8 cellular contexts compared by ENCODE assay signal in the genomic region with DNA sequence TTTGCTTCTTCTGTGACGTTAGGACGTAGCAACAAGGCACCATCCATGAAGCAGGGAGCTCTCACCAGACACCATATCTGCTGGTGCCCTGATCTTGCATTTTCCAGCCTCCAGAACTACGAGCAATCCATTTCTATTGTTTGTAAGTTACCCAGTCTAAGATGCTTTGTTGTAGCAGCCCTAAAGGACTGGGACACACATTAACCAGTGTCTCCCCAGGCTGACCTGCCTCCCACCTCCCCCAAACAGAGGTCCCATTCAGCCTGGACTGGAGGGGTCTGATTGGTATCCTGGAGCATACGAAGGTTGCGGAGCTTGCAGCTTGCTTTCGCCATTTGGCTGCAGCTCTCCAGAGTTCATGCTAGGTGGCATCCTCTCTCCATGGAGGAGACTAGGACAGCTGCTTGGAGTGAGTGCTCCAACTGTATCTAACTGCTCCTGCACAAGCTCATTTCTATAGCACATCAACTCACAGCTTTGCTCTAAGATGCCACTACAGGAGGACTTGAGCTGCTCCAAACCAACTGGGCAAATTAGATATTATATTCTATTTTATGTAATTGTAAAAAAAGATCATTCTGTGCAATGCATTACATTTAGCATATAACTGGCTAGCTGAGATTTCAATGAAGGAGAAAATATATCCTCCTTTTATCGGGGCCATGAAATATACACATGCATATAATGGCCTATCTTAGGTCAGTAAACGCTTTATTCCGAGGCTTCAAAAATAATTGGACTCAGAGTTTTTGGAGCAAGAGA. TPM values are rescaled to one million over a fixed set of nuclear protein-coding genes. Genes with fewer than 3 reads are reported as not detected.
DNase-seq lines count a peak whose midpoint lies in the region; ATAC-seq lines count a peak whose summit lies in the region.

No MANE protein-coding gene starts in this region.

- H3K4me3 Mint-ChIP-seq in activated T-helper 17 cell treated with anti-CD3 and anti-CD28 coated beads, Interleukin-2, amount 50 U/mL, for 72 hours, result no peak overlapping the region

- H3K9me3 Mint-ChIP-seq in activated T-helper 17 cell treated with anti-CD3 and anti-CD28 coated beads, Interleukin-2, amount 50 U/mL, for 72 hours, result no peaks in the 10 kb centered on the region

- H3K27ac Mint-ChIP-seq in activated T-helper 17 cell treated with anti-CD3 and anti-CD28 coated beads, Interleukin-2, amount 50 U/mL, for 72 hours, result no peak overlapping the region

- H3K36me3 Mint-ChIP-seq in activated T-helper 17 cell treated with anti-CD3 and anti-CD28 coated beads, Interleukin-2, amount 50 U/mL, for 72 hours (ENCODE audit: low read depth), result no peaks in the 10 kb centered on the region

- H3K4me1 Mint-ChIP-seq in activated T-helper 17 cell treated with anti-CD3 and anti-CD28 coated beads, Interleukin-2, amount 50 U/mL, for 72 hours, result peaks cover 8% of the 10 kb centered on the region

- ATAC-seq in HG02938 (IDR thresholded peaks at IDR 0.05; ENCODE audit: unreplicated experiment) (peak; percentile 68), HG03460 (IDR thresholded peaks at IDR 0.05; ENCODE audit: unreplicated experiment) (no peak)
- ATAC-seq in activated T-helper 17 cell treated with anti-CD3 and anti-CD28 coated beads, Interleukin-2, amount 50 U/mL, for 72 hours (replicated peaks), result peak; percentile 80

- peak; percentile 41 for DNase-seq in NCI-H2196 (lab: John Stamatoyannopoulos, UW; ENCODE audit: unreplicated experiment)
- DNase-seq in NCI-H2196 treated with DMSO at 0.1 percent for 48 hours (lab: John Stamatoyannopoulos, UW; ENCODE audit: unreplicated experiment), result no peak
- DNase-seq in NCI-H82 treated with DMSO at 0.1 percent for 48 hours (lab: John Stamatoyannopoulos, UW; ENCODE audit: unreplicated experiment), result peak; percentile 59
- DNase-seq in foreskin melanocyte, result peak; percentile 68
- peak in 55 of 56 donors; percentile 8 to 84 (median 44) for DNase-seq in nucleus accumbens (lab: John Stamatoyannopoulos, UW)

- H3K27me3 Mint-ChIP-seq in activated T-helper 17 cell treated with anti-CD3 and anti-CD28 coated beads, Interleukin-2, amount 50 U/mL, for 72 hours, result no peaks in the 10 kb centered on the region

RNA-seq across cellular contexts. Expression of a gene that starts 8.0 kb away (rescaled TPM):
- total RNA-seq in activated T-helper 17 cell treated with anti-CD3 and anti-CD28 coated beads, Interleukin-2, amount 50 U/mL, for 72 hours, result 10 to 100 TPM; 18.9 to 28.2 TPM

RNA-seq across cellular contexts. Expression of a gene that starts 20.8 kb away (rescaled TPM):
- total RNA-seq in activated T-helper 17 cell treated with anti-CD3 and anti-CD28 coated beads, Interleukin-2, amount 50 U/mL, for 72 hours, result 100 to 1,000 TPM; 141 to 239 TPM

RNA-seq across cellular contexts. Expression of a gene that starts 33.9 kb away (rescaled TPM):
- 10 to 100 TPM; 20.4 to 38.7 TPM for total RNA-seq in activated T-helper 17 cell treated with anti-CD3 and anti-CD28 coated beads, Interleukin-2, amount 50 U/mL, for 72 hours
